25 cellular contexts compared by ENCODE assay signal in the genomic region with DNA sequence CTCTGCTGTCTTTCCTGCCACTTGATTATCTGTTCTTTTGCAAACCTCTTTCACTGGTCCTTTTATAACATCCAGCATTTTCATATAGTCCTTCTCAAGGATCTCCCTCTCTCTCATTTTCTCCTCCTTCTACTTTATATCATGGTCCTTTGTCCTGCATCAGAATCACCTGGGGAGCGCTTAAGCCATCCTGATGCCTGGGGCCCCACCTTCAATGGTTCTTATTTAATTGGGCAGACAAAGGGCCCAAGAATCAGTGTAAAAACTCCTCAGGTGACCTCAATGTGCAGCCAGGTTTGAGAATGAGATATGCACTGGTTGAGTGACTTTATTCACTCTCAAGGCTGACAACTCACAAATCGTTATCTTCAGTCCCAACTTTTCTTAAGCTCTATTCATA.
"Had no signal": no experiment of that assay in that cellular context is flagged by ENCODE, and none has a peak within 500 bp of the region (broad histone marks: within the 10 kb centered on the region; RNA-seq: fewer than 3 reads in every experiment).

No MANE protein-coding gene starts in this region.

- H3K36me3 ChIP-seq: gastrocnemius medialis, left lung, prostate gland, sigmoid colon, stomach, thoracic aorta, tibial nerve, upper lobe of left lung had no signal

- H3K4me1 ChIP-seq: gastrocnemius medialis, left lung, prostate gland, tibial nerve, upper lobe of left lung had no signal

- ATAC-seq: esophagus mucosa; gastrocnemius medialis; left cardiac atrium; left lung; naive thymus-derived CD8-positive, alpha-beta T cell; right cardiac atrium; stimulated activated effector memory CD8-positive, alpha-beta T cell treated with anti-CD3 and anti-CD28 coated beads, Interleukin-12 subunit alpha, Interleukin-12 subunit beta, amount 100 ng/mL, for 72 hours had no signal

- H3K27ac ChIP-seq: gastrocnemius medialis, left lung, prostate gland, sigmoid colon, stomach, thoracic aorta, tibial nerve, upper lobe of left lung had no signal

- H3K4me3 ChIP-seq: gastrocnemius medialis, left lung, prostate gland, sigmoid colon, stomach, thoracic aorta, tibial nerve, upper lobe of left lung had no signal

- FAIRE-seq: kidney, urothelium cell line had no signal

- H3K9me3 ChIP-seq: gastrocnemius medialis, left lung, prostate gland, sigmoid colon, stomach, thoracic aorta, tibial nerve, upper lobe of left lung had no signal

- DNase-seq: cortex of kidney; effector CD4-positive, alpha-beta T cell; foreskin fibroblast; gastrocnemius medialis; head of caudate nucleus; kidney; left cardiac atrium; left lung; mesendoderm; naive thymus-derived CD8-positive, alpha-beta T cell; nephron progenitor cell; nucleus accumbens; right cardiac atrium; sigmoid colon; stimulated activated CD4-positive, alpha-beta T cell treated with anti-CD3 and anti-CD28 coated beads, Interleukin-2, amount 100 ng/mL, for 24 hours; stimulated activated CD4-positive, alpha-beta T cell treated with anti-CD3 and anti-CD28 coated beads, Interleukin-4, amount 100 ng/mL, for 24 hours; stimulated activated naive CD4-positive, alpha-beta T cell treated with Interleukin-2 at 50 U/mL for 16 hours; stomach; upper lobe of left lung had no signal

- H3K27me3 ChIP-seq: gastrocnemius medialis, left lung, sigmoid colon, stomach, tibial nerve, upper lobe of left lung had no signal
